ENCODE assay signal across 1 cellular context in genomic region chr6:35727206-35727934, GRCh38.
TF ChIP-seq lines count a peak whose summit lies in the region.

No MANE protein-coding gene starts in this region.

TF ChIP-seq in HepG2, 621 proteins besides CTCF, POLR2A, EP300 and RAD21 (continues in another document):
- TF ChIP-seq ZNF691 (CRISPR knock-in tag; IDR thresholded peaks at IDR 0.05; ENCODE audit: borderline replicate concordance, low read depth) (0 out of 2 replicates have a peak, but pooled peaks have one; percentile 85), ZNF225 (CRISPR knock-in tag; IDR thresholded peaks at IDR 0.05) (no peak), ZNF333 (CRISPR knock-in tag; IDR thresholded peaks at IDR 0.05; ENCODE audit: borderline replicate concordance) (peak; percentile 93; the same call in 1 of the 2 replicates), ZBTB40 (IDR thresholded peaks at IDR 0.05) (no peak), ZBTB40 (CRISPR knock-in tag; IDR thresholded peaks at IDR 0.05) (no peak; the same call in 1 of the 2 replicates), JDP2 (CRISPR knock-in tag; IDR thresholded peaks at IDR 0.05; ENCODE audit: borderline replicate concordance) (no peak), PATZ1 (CRISPR knock-in tag; IDR thresholded peaks at IDR 0.05) (peak; percentile 80), ARNTL (CRISPR knock-in tag; IDR thresholded peaks at IDR 0.05) (0 out of 2 replicates have a peak, but pooled peaks have one; percentile 58), ARHGAP35 (CRISPR knock-in tag; IDR thresholded peaks at IDR 0.05; ENCODE audit: borderline replicate concordance) (peak; percentile 31; the same call in 1 of the 2 replicates), RFXANK (CRISPR knock-in tag; IDR thresholded peaks at IDR 0.05) (no peak), HINFP (CRISPR knock-in tag; IDR thresholded peaks at IDR 0.05; ENCODE audit: low read depth) (no peak; the same call in 1 of the 2 replicates), SNAPC5 (CRISPR knock-in tag; IDR thresholded peaks at IDR 0.05; ENCODE audit: borderline replicate concordance) (no peak), STAT6 (CRISPR knock-in tag; IDR thresholded peaks at IDR 0.05; ENCODE audit: borderline replicate concordance) (no peak), ZNF275 (CRISPR knock-in tag; IDR thresholded peaks at IDR 0.05; ENCODE audit: borderline replicate concordance) (no peak), ZNF160 (CRISPR knock-in tag; IDR thresholded peaks at IDR 0.05) (no peak), ZNF776 (CRISPR knock-in tag; IDR thresholded peaks at IDR 0.05) (peak; percentile 84; the same call in 1 of the 2 replicates), SMAD9 (CRISPR knock-in tag; IDR thresholded peaks at IDR 0.05) (no peak), ARID3A (IDR thresholded peaks at IDR 0.05; ENCODE audit: low read depth, low read length) (no peak), ZNF639 (CRISPR knock-in tag; conservative IDR thresholded peaks at IDR 0.05) (0 out of 2 replicates have a peak, but pooled peaks have one; percentile 49), ZNF512 (CRISPR knock-in tag; IDR thresholded peaks at IDR 0.05) (0 out of 2 replicates have a peak, but pooled peaks have one; percentile 54), CBFB (CRISPR knock-in tag; IDR thresholded peaks at IDR 0.05) (peak; percentile 70; the same call in 1 of the 2 replicates), TP53 (CRISPR knock-in tag; conservative IDR thresholded peaks at IDR 0.05) (no peak), ZFP36 (IDR thresholded peaks at IDR 0.05; ENCODE audit: borderline replicate concordance, low read depth, low read length, partially characterized antibody) (no peak), HIC2 (CRISPR knock-in tag; IDR thresholded peaks at IDR 0.05; ENCODE audit: low read depth) (peak; percentile 17; the same call in 1 of the 2 replicates), ZNF768 (CRISPR knock-in tag; IDR thresholded peaks at IDR 0.05) (peak; percentile 6; the same call in 1 of the 2 replicates)
